Comparison of ENCODE assay signal across 8 cellular contexts in genomic region chr16:1002399-1003161, GRCh38. TPM values are rescaled to one million over a fixed set of nuclear protein-coding genes. Genes with fewer than 3 reads are reported as not detected.
DNase-seq lines count a peak whose midpoint lies in the region; ATAC-seq and TF ChIP-seq lines count a peak whose summit lies in the region.

No MANE protein-coding gene starts in this region.

- H2BK12ac ChIP-seq in mesenchymal stem cell (ENCODE audit: low read length in 2 of 2): no peak overlapping the region

- no peaks in the 10 kb centered on the region for H3K36me3 ChIP-seq in SK-N-SH (replicated peaks in 1 of 2; ENCODE audit: control insufficient read depth in 1 of 2, insufficient read depth in 2 of 2, low read length in 1 of 2)
- H3K36me3 ChIP-seq in mesenchymal stem cell (ENCODE audit: control insufficient read depth in 1 of 2, insufficient read depth in 2 of 2, low read depth in 1 of 2, low read length in 2 of 2): no peaks in the 10 kb centered on the region
- no peaks in the 10 kb centered on the region for H3K36me3 ChIP-seq in OCI-LY7 (ENCODE audit: insufficient read depth, low read length)

- H2BK15ac ChIP-seq in mesenchymal stem cell (ENCODE audit: low read depth, poor library complexity, severe bottlenecking): no peak overlapping the region

- H3K4me3 Mint-ChIP-seq in activated naive CD8-positive, alpha-beta T cell treated with anti-CD3 and anti-CD28 coated beads, Interleukin-2, amount 10 ng/mL, durations not matched to agents 7 days and 5 days: no peak overlapping the region

- H2AK5ac ChIP-seq in mesenchymal stem cell (ENCODE audit: low read length, severe bottlenecking): no peak overlapping the region

- H3K4ac ChIP-seq in mesenchymal stem cell (ENCODE audit: low read depth in 1 of 2, low read length in 2 of 2): no peak overlapping the region

- TF ChIP-seq EP300 in SK-N-SH (IDR thresholded peaks at IDR 0.05; ENCODE audit: borderline replicate concordance in 1 of 2, low read depth in 1 of 2, low read length in 1 of 2): peak in 1 of 2 experiments; percentile 46; a peak in 1 of 4 replicates

- TF ChIP-seq RAD21 in SK-N-SH (IDR thresholded peaks at IDR 0.05; ENCODE audit: low read length): no peak

- H3K23ac ChIP-seq in mesenchymal stem cell (ENCODE audit: low read length in 2 of 2): no peak overlapping the region

- POLR2A ChIA-PET in SK-N-SH (lab: Yijun Ruan, JAX): no interaction called here
- POLR2A ChIA-PET in activated naive CD8-positive, alpha-beta T cell treated with anti-CD3 and anti-CD28 coated beads, Interleukin-2, amount 10 ng/mL, durations not matched to agents 7 days and 5 days (lab: Charles Lee): no interaction called here
- POLR2A ChIA-PET in OCI-LY7 (lab: Charles Lee): no interaction called here

- H2BK120ac ChIP-seq in mesenchymal stem cell (ENCODE audit: low read depth, low read length): no peak overlapping the region

- no peaks in the 10 kb centered on the region for H3K36me3 Mint-ChIP-seq in activated naive CD8-positive, alpha-beta T cell treated with anti-CD3 and anti-CD28 coated beads, Interleukin-2, amount 10 ng/mL, durations not matched to agents 7 days and 5 days

- peak overlapping the region; percentile 16 for H3K27ac Mint-ChIP-seq in activated naive CD8-positive, alpha-beta T cell treated with anti-CD3 and anti-CD28 coated beads, Interleukin-2, amount 10 ng/mL, durations not matched to agents 7 days and 5 days

- no peaks in the 10 kb centered on the region for H3K9me3 Mint-ChIP-seq in activated naive CD8-positive, alpha-beta T cell treated with anti-CD3 and anti-CD28 coated beads, Interleukin-2, amount 10 ng/mL, durations not matched to agents 7 days and 5 days

- H3K27me3 Mint-ChIP-seq in activated naive CD8-positive, alpha-beta T cell treated with anti-CD3 and anti-CD28 coated beads, Interleukin-2, amount 10 ng/mL, durations not matched to agents 7 days and 5 days: peaks cover 5% of the 10 kb centered on the region

- peaks cover 5% of the 10 kb centered on the region for H3K4me1 Mint-ChIP-seq in activated naive CD8-positive, alpha-beta T cell treated with anti-CD3 and anti-CD28 coated beads, Interleukin-2, amount 10 ng/mL, durations not matched to agents 7 days and 5 days

- H4K20me1 ChIP-seq in SK-N-SH (ENCODE audit: insufficient read depth) (peaks cover 25% of the 10 kb centered on the region), OCI-LY7 (ENCODE audit: insufficient read depth, low read length) (no peaks in the 10 kb centered on the region)

- H3K9me3 ChIP-seq in SK-N-SH (no peaks in the 10 kb centered on the region), mesenchymal stem cell (ENCODE audit: control insufficient read depth, low read length) (no peaks in the 10 kb centered on the region), OCI-LY7 (ENCODE audit: low read length) (no peaks in the 10 kb centered on the region)

- H3K27me3 ChIP-seq in SK-N-SH (ENCODE audit: insufficient read depth) (peaks cover 73% of the 10 kb centered on the region), mesenchymal stem cell (ENCODE audit: control insufficient read depth in 1 of 2, insufficient read depth in 1 of 2, low read length in 2 of 2) (peaks cover 55 to 71% of the 10 kb centered on the region in 2 experiments)

- 24% methylated on average over 31 of the region's 46 CpGs for whole genome bisulfite sequencing in SK-N-SH (ENCODE audit: low lambda C conversion rate)
- 75% methylated on average over 46 of the region's 46 CpGs for WGBS in mesenchymal stem cell

- H3K4me2 ChIP-seq in SK-N-SH: peak overlapping the region; percentile 79
- H3K4me2 ChIP-seq in mesenchymal stem cell (ENCODE audit: low read length, poor library complexity, severe bottlenecking): no peak overlapping the region
- H3K4me2 ChIP-seq in OCI-LY7 (ENCODE audit: low read length): no peak overlapping the region

- no peak overlapping the region for H3K9ac ChIP-seq in SK-N-SH
- no peak overlapping the region for H3K9ac ChIP-seq in mesenchymal stem cell (ENCODE audit: low read length)

- H2AFZ ChIP-seq in SK-N-SH (ENCODE audit: low read depth): no peak overlapping the region
- no peak overlapping the region for H2AFZ ChIP-seq in mesenchymal stem cell (ENCODE audit: low read depth, low read length)
- H2AFZ ChIP-seq in OCI-LY7 (ENCODE audit: low read length): no peak overlapping the region

- H4K8ac ChIP-seq in mesenchymal stem cell (ENCODE audit: low read length): no peak overlapping the region

- no peaks in the 10 kb centered on the region for H3K9me2 ChIP-seq in SK-N-SH
- H3K9me2 ChIP-seq in OCI-LY7 (ENCODE audit: insufficient read depth, low read length): no peaks in the 10 kb centered on the region

- BruUV-seq in OCI-LY7 (replicated peaks; lab: Mats Ljungman, UMichigan): no TSS peak

- H3K18ac ChIP-seq in mesenchymal stem cell (ENCODE audit: low read depth in 1 of 2, low read length in 2 of 2): no peak overlapping the region

- intact Hi-C loops in OCI-LY7 (cut with micrococcal nuclease; ENCODE audit: unreplicated experiment): no loop called here

- ATAC-seq in activated naive CD8-positive, alpha-beta T cell treated with anti-CD3 and anti-CD28 coated beads, Interleukin-2, amount 10 ng/mL, durations not matched to agents 7 days and 5 days (ENCODE audit: low read depth): no peak
- peak; percentile 85 for ATAC-seq in stimulated activated naive CD8-positive, alpha-beta T cell treated with anti-CD3 and anti-CD28 coated beads, Interleukin-15, Interleukin-2, amounts not matched to agents 100 U/mL and 50 U/mL, for 24 hours
- no peak for ATAC-seq in GM21619 (IDR thresholded peaks at IDR 0.05; ENCODE audit: unreplicated experiment)

- CTCF ChIA-PET in SK-N-SH (lab: Yijun Ruan, JAX) (no interaction called here), OCI-LY7 (lab: Charles Lee; ENCODE audit: unreplicated experiment) (no interaction called here)

- H3K4me3 ChIP-seq in SK-N-SH (ENCODE audit: low read depth in 2 of 2, low read length in 1 of 2): peak overlapping the region in 1 of 2 experiments; percentile 35; a peak in 1 of 4 replicates
- H3K4me3 ChIP-seq in mesenchymal stem cell (ENCODE audit: insufficient read depth in 1 of 2, low read depth in 1 of 2, low read length in 2 of 2): peak overlapping the region in 1 of 2 experiments; percentile 49
- H3K4me3 ChIP-seq in OCI-LY7 (ENCODE audit: low read depth, low read length, poor library complexity, severe bottlenecking): no peak overlapping the region

- H3F3A ChIP-seq in SK-N-SH (replicated peaks; ENCODE audit: insufficient read depth): no peaks in the 10 kb centered on the region

- peak; percentile 66 for DNase-seq in ELR (ENCODE audit: low read depth)
- no peak for DNase-seq in SK-N-SH
- no peak for DNase-seq in activated naive CD8-positive, alpha-beta T cell treated with anti-CD3 and anti-CD28 coated beads, Interleukin-2, amount 10 ng/mL, durations not matched to agents 7 days and 5 days
- DNase-seq in mesenchymal stem cell: peak; percentile 80
- DNase-seq in stimulated activated naive CD8-positive, alpha-beta T cell treated with anti-CD3 and anti-CD28 coated beads, Interleukin-15, Interleukin-2, amounts not matched to agents 100 U/mL and 50 U/mL, for 24 hours: peak; percentile 89
- DNase-seq in OCI-LY7 (ENCODE audit: low spot score): no peak
- no peak for DNase-seq in germinal center (ENCODE audit: low spot score)

- no peaks in the 10 kb centered on the region for H3K79me1 ChIP-seq in mesenchymal stem cell (replicated peaks; ENCODE audit: low read length, poor library complexity, severe bottlenecking)

- H3K4me1 ChIP-seq in SK-N-SH (ENCODE audit: control insufficient read depth in 1 of 2, insufficient read depth in 2 of 2, low read depth in 1 of 2, low read length in 1 of 2) (0 out of 4 replicates have a peak, but pooled peaks cover 0 to 3% of the 10 kb centered on the region in 2 experiments), mesenchymal stem cell (ENCODE audit: control insufficient read depth, insufficient read depth, low read depth, low read length) (peaks cover 24% of the 10 kb centered on the region), OCI-LY7 (ENCODE audit: insufficient read depth, low read length, poor library complexity, severe bottlenecking) (no peaks in the 10 kb centered on the region)

- H3K79me2 ChIP-seq in SK-N-SH (ENCODE audit: insufficient read depth) (no peaks in the 10 kb centered on the region), OCI-LY7 (ENCODE audit: insufficient read depth, low read depth, low read length) (no peaks in the 10 kb centered on the region)

- no peak overlapping the region for H4K91ac ChIP-seq in mesenchymal stem cell (ENCODE audit: low read length)

- no peak overlapping the region for H2BK5ac ChIP-seq in mesenchymal stem cell (ENCODE audit: low read depth, low read length, poor library complexity, severe bottlenecking)

- peak overlapping the region in 1 of 2 experiments; percentile 7 for H3K14ac ChIP-seq in mesenchymal stem cell (ENCODE audit: low read length in 2 of 2)

- H3K27ac ChIP-seq in SK-N-SH (ENCODE audit: low read depth in 2 of 2, low read length in 1 of 2): no peak overlapping the region
- no peak overlapping the region for H3K27ac ChIP-seq in mesenchymal stem cell (ENCODE audit: low read length, poor library complexity, severe bottlenecking)
- H3K27ac ChIP-seq in OCI-LY7 (ENCODE audit: low read depth, low read length, poor library complexity, severe bottlenecking): no peak overlapping the region

- no peak for TF ChIP-seq CTCF in SK-N-SH (IDR thresholded peaks at IDR 0.05)
- no peak for TF ChIP-seq CTCF in OCI-LY7 (conservative IDR thresholded peaks at IDR 0.05; ENCODE audit: low read length)

TF ChIP-seq in SK-N-SH, 30 proteins besides CTCF, POLR2A, EP300 and RAD21 (continues in another document):
- no peak for TF ChIP-seq RCOR1 (IDR thresholded peaks at IDR 0.05; ENCODE audit: low read length)
- no peak for TF ChIP-seq TEAD4 (IDR thresholded peaks at IDR 0.05; ENCODE audit: borderline replicate concordance, insufficient read depth)

RNA-seq across cellular contexts. Expression of gene SOX8, which starts 21.0 kb away (rescaled TPM):
- polyA plus RNA-seq in SK-N-SH (2012; rRNA removed): not detected in 2 replicates
- polyA plus RNA-seq in SK-N-SH (2012; cell fraction: cytosol; rRNA removed): not detected in 2 replicates
- polyA plus RNA-seq in SK-N-SH (2012; cell fraction: nucleus; rRNA removed): not detected in 2 replicates
- total RNA-seq in activated naive CD8-positive, alpha-beta T cell treated with anti-CD3 and anti-CD28 coated beads, Interleukin-2, amount 10 ng/mL, durations not matched to agents 7 days and 5 days: under 1 TPM; 0.50 to 0.60 TPM
- polyA plus RNA-seq in mesenchymal stem cell (2013, experiment 1 of 2): 0.15 TPM
- polyA plus RNA-seq in mesenchymal stem cell (2013, experiment 2 of 2): 0.08 TPM
- total RNA-seq in OCI-LY7 (2014; rRNA removed; shearing (Covaris generic)): 0.82 and 0.85 TPM in 2 replicates
- total RNA-seq in OCI-LY7 (2022): 2.3 and 2.4 TPM in 2 replicates

RNA-seq across cellular contexts. Expression of gene LMF1, which starts 31.8 kb away (rescaled TPM):
- polyA plus RNA-seq in SK-N-SH (2012; rRNA removed): 5.7 and 8.2 TPM in 2 replicates
- polyA plus RNA-seq in SK-N-SH (2012; cell fraction: cytosol; rRNA removed): 3.0 and 5.1 TPM in 2 replicates
- 22.6 and 22.9 TPM in 2 replicates for polyA plus RNA-seq in SK-N-SH (2012; cell fraction: nucleus; rRNA removed)
- 10 to 100 TPM; 26.6 to 31.3 TPM for total RNA-seq in activated naive CD8-positive, alpha-beta T cell treated with anti-CD3 and anti-CD28 coated beads, Interleukin-2, amount 10 ng/mL, durations not matched to agents 7 days and 5 days
- polyA plus RNA-seq in mesenchymal stem cell (2013, experiment 1 of 2): 4.3 TPM
- 5.4 TPM for polyA plus RNA-seq in mesenchymal stem cell (2013, experiment 2 of 2)
- 5.8 and 17.0 TPM in 2 replicates for total RNA-seq in OCI-LY7 (2014; rRNA removed; shearing (Covaris generic))
- total RNA-seq in OCI-LY7 (2022): 31.4 and 32.8 TPM in 2 replicates

Comparison
In these comparisons a context has a peak if more than half of its experiments do, and no peak if none do; other contexts are left out.
1. DNase-seq: peak in ELR (single experiment), mesenchymal stem cell (single experiment) and stimulated activated naive CD8-positive, alpha-beta T cell treated with anti-CD3 and anti-CD28 coated beads, Interleukin-15, Interleukin-2, amounts not matched to agents 100 U/mL and 50 U/mL, for 24 hours (single experiment); none in SK-N-SH (single experiment), activated naive CD8-positive, alpha-beta T cell treated with anti-CD3 and anti-CD28 coated beads, Interleukin-2, amount 10 ng/mL, durations not matched to agents 7 days and 5 days (single experiment), OCI-LY7 (single experiment) and germinal center (single experiment).